In genomic region chr11:33160147-33160546, GRCh38 we compare ENCODE assay signal across 8 cellular contexts. TPM values are rescaled to one million over a fixed set of nuclear protein-coding genes. Genes with fewer than 3 reads are reported as not detected.
DNase-seq lines count a peak whose midpoint lies in the region; ATAC-seq and TF ChIP-seq lines count a peak whose summit lies in the region.

No MANE protein-coding gene starts in this region.

- H3K4me3 ChIP-seq in HEK293 (ENCODE audit: low read depth, low read length) (peak overlapping the region; percentile 75), neutrophil (ENCODE audit: low read depth in 1 of 2, low read length in 1 of 2) (peak overlapping the region; percentile 76 to 97)

- H3K4me1 ChIP-seq in HEK293 (ENCODE audit: control insufficient read depth, insufficient read depth, low read length) (no peaks in the 10 kb centered on the region), neutrophil (ENCODE audit: control insufficient read depth in 1 of 2, insufficient read depth in 1 of 2, low read depth in 1 of 2, low read length in 1 of 2) (peaks cover 26 to 34% of the 10 kb centered on the region in 2 experiments)

- peaks cover 0 to 6% of the 10 kb centered on the region in 2 experiments; a peak in 2 of 3 replicates for H3K36me3 ChIP-seq in HEK293 (ENCODE audit: control insufficient read depth in 2 of 2, insufficient read depth in 1 of 2, low read length in 2 of 2)
- no peaks in the 10 kb centered on the region for H3K36me3 ChIP-seq in neutrophil

- H3K27ac ChIP-seq in HEK293 (ENCODE audit: extremely low read depth, low read depth, low read length), result no peak overlapping the region
- H3K27ac ChIP-seq in neutrophil, result peak overlapping the region; percentile 66

- H3K27me3 ChIP-seq in neutrophil, result no peaks in the 10 kb centered on the region

- CTCF ChIA-PET in HEK293 (lab: Yijun Ruan, JAX), result interaction anchor here (0.6 to 2.1 kb wide), 3 partner anchors 169 to 877 kb away, joined by 3 to 7 read pairs (median 4); no protein-coding TSS in a partner anchor

- no peak for TF ChIP-seq POLR2A in erythroblast (IDR thresholded peaks at IDR 0.05; ENCODE audit: low read length)

- peak; percentile 11 for DNase-seq in Ammon's horn (ENCODE audit: low spot score)
- DNase-seq in SK-N-DZ (ENCODE audit: low spot score), result peak; percentile 13
- DNase-seq in erythroblast (lab: John Stamatoyannopoulos, UW), result peak; percentile 54 to 59
- no peak for DNase-seq in GM19238 (ENCODE audit: insufficient read length, low spot score)
- DNase-seq in medulla oblongata (ENCODE audit: extremely low spot score), result no peak

- ATAC-seq in HG02588 (IDR thresholded peaks at IDR 0.05; ENCODE audit: unreplicated experiment), result no peak

- TF ChIP-seq CTCF in HEK293 (tag by site-specific recombination; IDR thresholded peaks at IDR 0.05) (no peak), neutrophil (IDR thresholded peaks at IDR 0.05) (no peak)

- H3K9me3 ChIP-seq in HEK293 (ENCODE audit: control insufficient read depth, insufficient read depth, low read depth, low read length), result no peaks in the 10 kb centered on the region
- no peaks in the 10 kb centered on the region for H3K9me3 ChIP-seq in neutrophil

- POLR2A ChIA-PET in HEK293 (lab: Yijun Ruan, JAX), result interaction anchor here (1.2 kb wide), 1 partner anchor 120 kb away, joined by 3 read pairs; no protein-coding TSS in a partner anchor

TF ChIP-seq in HEK293, 187 proteins besides CTCF, POLR2A, EP300 and RAD21:
- TF ChIP-seq PRDM6 (tag by site-specific recombination; IDR thresholded peaks at IDR 0.05) (peak; percentile 61), ZFHX2 (tag by site-specific recombination; conservative IDR thresholded peaks at IDR 0.05) (no peak)

RNA-seq across cellular contexts. Expression of gene CSTF3, which starts 1.1 kb away (rescaled TPM):
- 35.6 and 39.5 TPM in 2 replicates for polyA plus RNA-seq in SK-N-DZ (2014; cell fraction: cytosol; rRNA removed)
- polyA plus RNA-seq in SK-N-DZ (2014; cell fraction: nucleus; rRNA removed), result 66.0 and 137 TPM in 2 replicates

Comparison
In these comparisons a context has a peak if more than half of its experiments do, and no peak if none do; other contexts are left out.
1. DNase-seq: peak in Ammon's horn (single experiment), SK-N-DZ (single experiment) and erythroblast (2 of 2); none in GM19238 (single experiment) and medulla oblongata (single experiment).